In the genomic region with DNA sequence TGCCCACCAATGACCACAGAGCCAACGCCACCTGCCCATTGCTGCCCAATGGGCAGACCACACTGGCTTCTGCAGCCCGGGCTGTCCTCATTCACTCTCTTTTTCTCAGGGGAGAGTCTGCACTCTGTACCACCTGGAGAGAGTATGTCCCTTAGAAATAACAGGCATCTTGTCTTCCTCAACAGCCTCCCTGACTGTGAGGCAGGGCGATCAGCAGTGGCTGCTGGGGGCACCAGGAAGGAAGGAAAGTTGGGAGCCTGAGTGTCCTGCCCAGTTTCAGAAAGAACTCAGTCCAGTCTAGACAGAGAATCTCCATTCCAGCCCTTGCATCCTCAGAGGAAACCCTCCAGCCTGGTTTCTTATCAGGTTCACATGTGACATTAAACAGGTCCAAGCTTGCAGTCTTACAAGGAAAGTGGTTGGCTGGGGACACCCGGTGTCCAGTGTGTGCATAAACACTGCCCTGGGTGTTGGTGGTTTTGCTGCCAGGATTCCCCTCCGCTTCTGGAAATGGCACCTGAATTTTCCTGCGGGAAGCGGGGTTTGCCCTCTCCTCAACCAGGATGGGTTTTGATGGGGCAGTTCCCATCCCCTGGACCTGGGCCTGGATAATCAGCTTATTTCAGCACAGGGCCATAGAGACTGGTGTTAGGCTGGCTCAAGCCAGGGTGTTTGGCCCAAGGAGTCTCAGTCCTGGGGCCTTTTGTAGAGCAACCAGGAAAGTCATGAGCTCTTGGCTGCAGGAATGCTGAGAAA, we compare ENCODE assay signal across 9 cellular contexts. TPM values are rescaled to one million over a fixed set of nuclear protein-coding genes. Genes with fewer than 3 reads are reported as not detected.
DNase-seq lines count a peak whose midpoint lies in the region; ATAC-seq and TF ChIP-seq lines count a peak whose summit lies in the region.
"Had no signal": no experiment of that assay in that cellular context is flagged by ENCODE, and none has a peak within 500 bp of the region (broad histone marks: within the 10 kb centered on the region; RNA-seq: fewer than 3 reads in every experiment).

No MANE protein-coding gene starts in this region.

- H3K27me3 Mint-ChIP-seq in CD8-positive, alpha-beta memory T cell = peaks cover 4 to 13% of the 10 kb centered on the region in 2 donors
- H3K27me3 Mint-ChIP-seq: stimulated activated naive CD8-positive, alpha-beta T cell treated with anti-CD3 and anti-CD28 coated beads, Interleukin-15, Interleukin-2, amounts not matched to agents 100 ng/mL and 50 ng/mL, for 24 hours had no signal

- H3K9me3 Mint-ChIP-seq in CD8-positive, alpha-beta memory T cell = peaks cover 0 to 4% (median 0%) of the 10 kb centered on the region in 5 donors
- H3K9me3 Mint-ChIP-seq: stimulated activated naive CD8-positive, alpha-beta T cell treated with anti-CD3 and anti-CD28 coated beads, Interleukin-15, Interleukin-2, amounts not matched to agents 100 ng/mL and 50 ng/mL, for 24 hours had no signal

- no peaks in the 10 kb centered on the region for H3K36me3 ChIP-seq in A673 (ENCODE audit: insufficient read depth, low read length, poor library complexity, severe bottlenecking)
- H3K36me3 ChIP-seq in ovary = no peaks in the 10 kb centered on the region
- H3K36me3 ChIP-seq in CD8-positive, alpha-beta memory T cell (ENCODE audit: insufficient read depth, low read length) = no peaks in the 10 kb centered on the region

- H3K27me3 ChIP-seq in A673 (replicated peaks; ENCODE audit: insufficient read depth, low read depth, low read length, poor library complexity) = no peaks in the 10 kb centered on the region
- no peaks in the 10 kb centered on the region for H3K27me3 ChIP-seq in ovary
- H3K27me3 ChIP-seq in CD8-positive, alpha-beta memory T cell (ENCODE audit: insufficient read depth, low read length, poor library complexity, severe bottlenecking) = peaks cover 3% of the 10 kb centered on the region

- intact Hi-C loops in A673 (cut with micrococcal nuclease; ENCODE audit: unreplicated experiment) (no loop called here), ovary (cut with DNase I) (loop anchor here in 2 of 4 donors (2.0 to 5.0 kb wide), 2 partner anchors 165 kb away; no protein-coding TSS in a partner anchor)

- H3K4me3 ChIP-seq in A673 (ENCODE audit: low read depth, low read length, poor library complexity, severe bottlenecking) (no peak overlapping the region), ovary (no peak overlapping the region)
- no peak overlapping the region for H3K4me3 ChIP-seq in CD8-positive, alpha-beta memory T cell (ENCODE audit: low read length)

- TF ChIP-seq CTCF in A673 (conservative IDR thresholded peaks at IDR 0.05; ENCODE audit: low read depth, low read length) (peak; percentile 56), ovary (IDR thresholded peaks at IDR 0.05) (peak; percentile 24 to 87 (median 85))

- TF ChIP-seq POLR2A in ovary (IDR thresholded peaks at IDR 0.05) = no peak

- ATAC-seq in GM21390 (IDR thresholded peaks at IDR 0.05; ENCODE audit: unreplicated experiment) (peak; percentile 55), HG03095 (IDR thresholded peaks at IDR 0.05; ENCODE audit: unreplicated experiment) (no peak)

- in situ Hi-C loops in SK-MEL-5 (cut with HindIII; ENCODE audit: low pct_unique_long_range_greater_than_20kb, low sequenced_read_pairs) = no loop called here

- no peaks in the 10 kb centered on the region for H3K4me1 Mint-ChIP-seq in CD8-positive, alpha-beta memory T cell

- no peak overlapping the region for H3K27ac Mint-ChIP-seq in CD8-positive, alpha-beta memory T cell
- H3K27ac Mint-ChIP-seq: stimulated activated naive CD8-positive, alpha-beta T cell treated with anti-CD3 and anti-CD28 coated beads, Interleukin-15, Interleukin-2, amounts not matched to agents 100 ng/mL and 50 ng/mL, for 24 hours had no signal

- no peak overlapping the region for H3K4me3 Mint-ChIP-seq in CD8-positive, alpha-beta memory T cell
- H3K4me3 Mint-ChIP-seq: stimulated activated naive CD8-positive, alpha-beta T cell treated with anti-CD3 and anti-CD28 coated beads, Interleukin-15, Interleukin-2, amounts not matched to agents 100 ng/mL and 50 ng/mL, for 24 hours had no signal

- no peaks in the 10 kb centered on the region for H3K9me3 ChIP-seq in A673 (ENCODE audit: low read depth, low read length, poor library complexity, severe bottlenecking)
- H3K9me3 ChIP-seq in ovary = no peaks in the 10 kb centered on the region
- no peaks in the 10 kb centered on the region for H3K9me3 ChIP-seq in CD8-positive, alpha-beta memory T cell (ENCODE audit: low read length)

- POLR2A ChIA-PET in A673 (lab: Charles Lee; ENCODE audit: low non-redundant PET) = no interaction called here
- POLR2A ChIA-PET in CD8-positive, alpha-beta memory T cell (lab: Charles Lee) = no interaction called here

- H3K4me1 ChIP-seq in A673 (ENCODE audit: insufficient read depth, low read length, poor library complexity, severe bottlenecking) (no peaks in the 10 kb centered on the region), ovary (ENCODE audit: insufficient read depth) (peaks cover 8% of the 10 kb centered on the region)
- no peaks in the 10 kb centered on the region for H3K4me1 ChIP-seq in CD8-positive, alpha-beta memory T cell (ENCODE audit: insufficient read depth, low read length)

- no TSS peak for BruUV-seq in A673 (replicated peaks; lab: Mats Ljungman, UMichigan)

- H3K36me3 Mint-ChIP-seq in CD8-positive, alpha-beta memory T cell = peaks cover 0 to 5% (median 0%) of the 10 kb centered on the region in 3 donors

- CTCF ChIA-PET in A673 (lab: Charles Lee) = no interaction called here
- CTCF ChIA-PET in CD8-positive, alpha-beta memory T cell (lab: Charles Lee) = no interaction called here

- TF ChIP-seq EP300 in ovary (IDR thresholded peaks at IDR 0.05) = no peak

- H3K27ac ChIP-seq in A673 (ENCODE audit: low read depth, low read length, poor library complexity, severe bottlenecking) = no peak overlapping the region
- no peak overlapping the region for H3K27ac ChIP-seq in ovary
- no peak overlapping the region for H3K27ac ChIP-seq in CD8-positive, alpha-beta memory T cell (ENCODE audit: low read depth, low read length)

- DNase-seq in A673 (ENCODE audit: low spot score) = peak; percentile 37
- peak; percentile 56 for DNase-seq in SK-MEL-5 (ENCODE audit: low read depth, low spot score)
- peak; percentile 47 for DNase-seq in foreskin melanocyte
- DNase-seq in ovary = peak; percentile 59 to 76 (median 71)
- no peak for DNase-seq in stimulated activated CD4-positive, alpha-beta T cell treated with anti-CD3 and anti-CD28 coated beads, Interleukin-2, amount 100 ng/mL, for 48 hours
- DNase-seq in CD8-positive, alpha-beta memory T cell = no peak

- WGBS in ovary, 3 donors = 44 to 49% (median 47%) methylated on average over 7 of the region's 7 CpGs

RNA-seq across cellular contexts. Expression of gene SSUH2, which starts 37.1 kb away (rescaled TPM):
- total RNA-seq in A673 (2021) = 2.5 and 3.6 TPM in 2 replicates
- total RNA-seq in SK-MEL-5 (2014; rRNA removed; shearing (Covaris generic)) = not detected in 2 replicates
- 0.05 and 0.33 TPM in 2 replicates for polyA plus RNA-seq in SK-MEL-5 (2015; cell fraction: cytosol; rRNA removed)
- polyA plus RNA-seq in SK-MEL-5 (2015; cell fraction: nucleus; rRNA removed) = 0.99 and 3.8 TPM in 2 replicates
- 1 to 10 TPM in 2 of 7 donors, under 1 TPM in 4, not detected in 1; 0.27 to 1.6 (median 0.45) TPM for total RNA-seq in ovary
- 1 to 10 TPM in 1 of 2 donors, under 1 TPM in 1; 0.80 to 1.5 TPM for polyA plus RNA-seq in ovary
- total RNA-seq in CD8-positive, alpha-beta memory T cell = not detected
- polyA plus RNA-seq in CD8-positive, alpha-beta memory T cell = not detected

Comparison
In these comparisons a context has a peak if more than half of its experiments do, and no peak if none do; other contexts are left out.
1. DNase-seq: peak in A673 (single experiment), SK-MEL-5 (single experiment), foreskin melanocyte (single experiment) and ovary (5 of 5); none in stimulated activated CD4-positive, alpha-beta T cell treated with anti-CD3 and anti-CD28 coated beads, Interleukin-2, amount 100 ng/mL, for 48 hours (0 of 2) and CD8-positive, alpha-beta memory T cell (0 of 5).